13 cellular contexts compared by ENCODE assay signal in genomic region chr5:6572825-6573380, GRCh38. TPM values are rescaled to one million over a fixed set of nuclear protein-coding genes. Genes with fewer than 3 reads are reported as not detected.
DNase-seq lines count a peak whose midpoint lies in the region; ATAC-seq and TF ChIP-seq lines count a peak whose summit lies in the region.
"Had no signal": no experiment of that assay in that cellular context is flagged by ENCODE, and none has a peak within 500 bp of the region (broad histone marks: within the 10 kb centered on the region; RNA-seq: fewer than 3 reads in every experiment).

No MANE protein-coding gene starts in this region.

- no peak overlapping the region for H3K4me3 Mint-ChIP-seq in naive thymus-derived CD4-positive, alpha-beta T cell
- H3K4me3 Mint-ChIP-seq: B cell; CD4-positive, alpha-beta T cell had no signal

- no peak overlapping the region for H3K4me3 ChIP-seq in esophagus muscularis mucosa
- H3K4me3 ChIP-seq in naive thymus-derived CD4-positive, alpha-beta T cell (ENCODE audit: low read length): no peak overlapping the region
- H3K4me3 ChIP-seq: GM23248 had no signal

- CTCF ChIA-PET in naive thymus-derived CD4-positive, alpha-beta T cell (lab: Charles Lee): no interaction called here
- CTCF ChIA-PET in HEK293T (lab: Yijun Ruan, JAX): no interaction called here

- DNase-seq in cardiac septum (ENCODE audit: low spot score) (peak; percentile 58), Right ventricle myocardium superior (no peak), esophagus muscularis mucosa (ENCODE audit: extremely low spot score) (peak; percentile 57), HEK293T (ENCODE audit: extremely low spot score) (no peak), retina (no peak)
- no peak for DNase-seq in naive thymus-derived CD4-positive, alpha-beta T cell
- DNase-seq: C1 segment of cervical spinal cord; Calu3; CD4-positive, alpha-beta T cell; DMS 273 treated with DMSO at 0.1 percent for 48 hours; GM23248 had no signal

- no peak overlapping the region for H3K27ac Mint-ChIP-seq in naive thymus-derived CD4-positive, alpha-beta T cell
- H3K27ac Mint-ChIP-seq: B cell; CD4-positive, alpha-beta T cell had no signal

- peaks cover 0 to 27% (median 17%) of the 10 kb centered on the region in 5 donors for H3K27me3 Mint-ChIP-seq in naive thymus-derived CD4-positive, alpha-beta T cell

- H3K27ac ChIP-seq in esophagus muscularis mucosa (replicated peaks in 1 of 4): no peak overlapping the region
- H3K27ac ChIP-seq in naive thymus-derived CD4-positive, alpha-beta T cell (ENCODE audit: low read depth, low read length): no peak overlapping the region
- H3K27ac ChIP-seq: GM23248 had no signal

- peaks cover 0 to 4% (median 0%) of the 10 kb centered on the region in 11 donors for H3K9me3 Mint-ChIP-seq in naive thymus-derived CD4-positive, alpha-beta T cell
- H3K9me3 Mint-ChIP-seq: CD4-positive, alpha-beta T cell had no signal

- no peaks in the 10 kb centered on the region for H3K9me3 ChIP-seq in esophagus muscularis mucosa
- H3K9me3 ChIP-seq in naive thymus-derived CD4-positive, alpha-beta T cell (ENCODE audit: control insufficient read depth in 2 of 3, low read length in 3 of 3): no peaks in the 10 kb centered on the region

- intact Hi-C loops in cardiac septum (cut with DNase I): no loop called here
- intact Hi-C loops in Right ventricle myocardium superior (cut with DNase I): loop anchor here (10.0 kb wide), 1 partner anchor 688 kb away; no protein-coding TSS in a partner anchor
- intact Hi-C loops in esophagus muscularis mucosa (cut with DNase I): no loop called here
- intact Hi-C loops in naive thymus-derived CD4-positive, alpha-beta T cell (cut with micrococcal nuclease): no loop called here

- H3K36me3 Mint-ChIP-seq in naive thymus-derived CD4-positive, alpha-beta T cell: no peaks in the 10 kb centered on the region

- WGBS in esophagus muscularis mucosa: 89% methylated on average over 20 of the region's 21 CpGs

- no peaks in the 10 kb centered on the region for H3K4me1 Mint-ChIP-seq in naive thymus-derived CD4-positive, alpha-beta T cell
- H3K4me1 Mint-ChIP-seq: B cell had no signal

- POLR2A ChIA-PET in naive thymus-derived CD4-positive, alpha-beta T cell (lab: Charles Lee): interaction anchor here (0.6 kb wide), 2 partner anchors 32 to 81 kb away, joined by 3 to 5 read pairs; no protein-coding TSS in a partner anchor
- POLR2A ChIA-PET in HEK293T (lab: Yijun Ruan, JAX): no interaction called here

- no peak for TF ChIP-seq POLR2A in esophagus muscularis mucosa (IDR thresholded peaks at IDR 0.05; ENCODE audit: low read depth)

- H3K4me1 ChIP-seq in esophagus muscularis mucosa: peaks cover 0 to 5% (median 0%) of the 10 kb centered on the region in 4 donors
- H3K4me1 ChIP-seq in naive thymus-derived CD4-positive, alpha-beta T cell (ENCODE audit: control insufficient read depth in 2 of 2, insufficient read depth in 2 of 2, low read length in 2 of 2): no peaks in the 10 kb centered on the region

- ATAC-seq in Right ventricle myocardium superior (ENCODE audit: poor library complexity) (no peak), HG03135 (IDR thresholded peaks at IDR 0.05; ENCODE audit: unreplicated experiment) (no peak)
- peak; percentile 7 for ATAC-seq in naive thymus-derived CD4-positive, alpha-beta T cell

- peaks cover 0 to 35% (median 2%) of the 10 kb centered on the region in 4 donors for H3K27me3 ChIP-seq in esophagus muscularis mucosa
- no peaks in the 10 kb centered on the region for H3K27me3 ChIP-seq in naive thymus-derived CD4-positive, alpha-beta T cell (ENCODE audit: control insufficient read depth in 2 of 2, insufficient read depth in 2 of 2, low read length in 2 of 2)

- TF ChIP-seq CTCF in esophagus muscularis mucosa (IDR thresholded peaks at IDR 0.05): no peak

- H3K36me3 ChIP-seq in esophagus muscularis mucosa: no peaks in the 10 kb centered on the region
- no peaks in the 10 kb centered on the region for H3K36me3 ChIP-seq in naive thymus-derived CD4-positive, alpha-beta T cell (ENCODE audit: control insufficient read depth in 2 of 3, insufficient read depth in 3 of 3, low read length in 3 of 3)

- TF ChIP-seq EP300 in esophagus muscularis mucosa (IDR thresholded peaks at IDR 0.05): no peak

TF ChIP-seq in HEK293T, 16 proteins besides CTCF, POLR2A, EP300 and RAD21:
- no peak for TF ChIP-seq SUZ12 (IDR thresholded peaks at IDR 0.05)
- no peak for TF ChIP-seq HDGF (IDR thresholded peaks at IDR 0.05; ENCODE audit: borderline replicate concordance)
- TF ChIP-seq ZNF384 (IDR thresholded peaks at IDR 0.05): no peak
- no peak for TF ChIP-seq FOXA1 (IDR thresholded peaks at IDR 0.05)
- no peak for TF ChIP-seq BHLHE40 (IDR thresholded peaks at IDR 0.05; ENCODE audit: borderline replicate concordance)
- TF ChIP-seq L3MBTL2 (conservative IDR thresholded peaks at IDR 0.05): no peak
- no peak for TF ChIP-seq ELF4 (IDR thresholded peaks at IDR 0.05)
- TF ChIP-seq NFRKB (IDR thresholded peaks at IDR 0.05): no peak
- TF ChIP-seq FOXK2 (IDR thresholded peaks at IDR 0.05): no peak
- TF ChIP-seq LEF1 (IDR thresholded peaks at IDR 0.05; ENCODE audit: borderline replicate concordance): no peak
- no peak for TF ChIP-seq ARNT (IDR thresholded peaks at IDR 0.05)
TF ChIP-seq in HEK293T: peak in this region for 0.

RNA-seq across cellular contexts. Expression of gene NSUN2, which starts 59.9 kb away (rescaled TPM):
- total RNA-seq in cardiac septum (39.9 TPM), Right ventricle myocardium superior (30.1 TPM), esophagus muscularis mucosa (10 to 100 TPM; 25.7 to 42.8 (median 39.1) TPM)
- 10 to 100 TPM; 52.4 to 87.2 (median 72.9) TPM for total RNA-seq in naive thymus-derived CD4-positive, alpha-beta T cell
- polyA plus RNA-seq in naive thymus-derived CD4-positive, alpha-beta T cell: 10 to 100 TPM; 25.4 to 51.8 TPM

Comparison
In these comparisons a context has a peak if more than half of its experiments do, and no peak if none do; other contexts are left out.
1. DNase-seq: peak in cardiac septum (single experiment) and esophagus muscularis mucosa (single experiment); none in Right ventricle myocardium superior (single experiment), naive thymus-derived CD4-positive, alpha-beta T cell (0 of 9), HEK293T (single experiment) and retina (single experiment).